In the genomic region with DNA sequence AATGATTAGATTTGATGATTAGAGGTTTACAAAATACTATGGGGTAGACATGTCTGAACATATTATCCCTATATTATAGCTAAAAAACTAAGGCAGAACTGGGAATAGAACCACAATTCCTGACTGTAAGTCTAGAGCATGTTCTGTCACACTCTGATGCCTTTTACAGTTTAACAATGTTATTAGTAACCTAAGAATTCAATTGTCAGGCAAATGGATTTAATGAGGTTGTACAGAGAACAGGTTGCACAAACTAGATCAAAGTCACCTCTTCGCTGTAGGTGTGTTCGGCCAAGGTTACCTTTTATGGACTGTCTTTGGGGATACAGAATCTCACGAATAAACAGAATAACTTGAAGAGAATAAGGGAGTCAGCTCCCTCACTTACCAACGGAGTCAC, we compare ENCODE assay signal across 33 cellular contexts. TPM values are rescaled to one million over a fixed set of nuclear protein-coding genes. Genes with fewer than 3 reads are reported as not detected.
"Had no signal": no experiment of that assay in that cellular context is flagged by ENCODE, and none has a peak within 500 bp of the region (broad histone marks: within the 10 kb centered on the region; RNA-seq: fewer than 3 reads in every experiment).

No MANE protein-coding gene starts in this region.

- H3K27me3 ChIP-seq: adrenal gland, cardiac muscle cell had no signal

- H3K9me3 ChIP-seq: adrenal gland had no signal

- H3K36me3 ChIP-seq: adrenal gland, cardiac muscle cell had no signal

- H3K4me1 ChIP-seq: adrenal gland had no signal

- DNase-seq: activated B cell treated with CpG ODN at 0.5 μM for 24 hours; activated CD4-positive, alpha-beta memory T cell treated with anti-CD3 and anti-CD28 coated beads for 36 hours; activated CD4-positive, alpha-beta T cell treated with anti-CD3 and anti-CD28 coated beads for 4 hours; activated CD4-positive, alpha-beta T cell treated with anti-CD3 and anti-CD28 coated beads, Interleukin-2, amount 10 ng/mL, durations not matched to agents 24 days and 14 days; activated CD4-positive, alpha-beta T cell treated with anti-CD3 and anti-CD28 coated beads, Interleukin-2, amount 50 U/mL, for 1 hour; activated CD4-positive, alpha-beta T cell treated with anti-CD3 and anti-CD28 coated beads, Interleukin-2, amount 50 U/mL, for 4 hours; activated CD4-positive, CD25-positive, alpha-beta regulatory T cell treated with anti-CD3 and anti-CD28 coated beads, Interleukin-2, amount 50 U/mL, for 72 hours; activated CD8-positive, alpha-beta memory T cell treated with anti-CD3 and anti-CD28 coated beads, Interleukin-2, amount 50 U/mL, for 4 hours; activated CD8-positive, alpha-beta T cell treated with anti-CD3 and anti-CD28 coated beads for 36 hours; activated effector memory CD4-positive, alpha-beta T cell treated with anti-CD3 and anti-CD28 coated beads, Interleukin-2, amount 50 U/mL, for 16 hours; activated gamma-delta T cell treated with Interleukin-2 at 50 U/mL for 16 hours; activated naive CD4-positive, alpha-beta T cell; activated naive CD4-positive, alpha-beta T cell treated with anti-CD3 and anti-CD28 coated beads for 36 hours; activated naive CD4-positive, alpha-beta T cell treated with anti-CD3 and anti-CD28 coated beads, Interleukin-2, amount 50 U/mL, for 16 hours; activated naive CD8-positive, alpha-beta T cell treated with anti-CD3 and anti-CD28 coated beads for 36 hours; activated T-cell treated with anti-CD3 and anti-CD28 coated beads for 4 hours; activated T-cell treated with anti-CD3 and anti-CD28 coated beads, Interleukin-2, amount 50 U/mL, for 1 hour; activated T-cell treated with anti-CD3 and anti-CD28 coated beads, Interleukin-2, amount 50 U/mL, for 4 hours; activated T-cell treated with anti-CD3 and anti-CD28 coated beads, Interleukin-2, amount 50 U/mL, for 72 hours; adrenal gland; amniotic stem cell; aorta; caudate nucleus; cerebellar nuclear complex; T-helper 1 cell; T-helper 2 cell; T-helper 9 cell had no signal

- H3K4me3 ChIP-seq: adrenal gland, cardiac muscle cell had no signal

- H3K27ac ChIP-seq: adrenal gland, cardiac muscle cell, VCaP had no signal

RNA-seq across cellular contexts. Expression of a gene that starts 8.5 kb away (rescaled TPM):
- total RNA-seq: activated B cell treated with CpG ODN at 0.5 μM for 24 hours; activated CD4-positive, alpha-beta memory T cell treated with anti-CD3 and anti-CD28 coated beads for 36 hours; activated CD4-positive, alpha-beta T cell treated with anti-CD3 and anti-CD28 coated beads, Interleukin-2, amount 10 ng/mL, durations not matched to agents 24 days and 14 days; activated CD8-positive, alpha-beta memory T cell treated with anti-CD3 and anti-CD28 coated beads for 36 hours; activated CD8-positive, alpha-beta T cell treated with anti-CD3 and anti-CD28 coated beads for 36 hours; activated naive CD4-positive, alpha-beta T cell treated with anti-CD3 and anti-CD28 coated beads for 36 hours; activated naive CD4-positive, alpha-beta T cell treated with anti-CD3 and anti-CD28 coated beads, Interleukin-2, amount 50 U/mL, for 72 hours; activated T-cell treated with anti-CD3 and anti-CD28 coated beads, Interleukin-2, amount 50 U/mL, for 4 hours; activated T-cell treated with anti-CD3 and anti-CD28 coated beads, Interleukin-2, amount 50 U/mL, for 72 hours; activated T-helper 1 cell treated with anti-CD3 and anti-CD28 coated beads, Interleukin-12 subunit alpha, Interleukin-12 subunit beta, Interleukin-2, Interleukin-4 antibody, amounts not matched to agents 30 ng/mL and 10 ng/mL and 1 ng/mL, durations not matched to agents 14 hours and 24 hours and 36 hours; bronchial epithelial cell had no signal
